23 cellular contexts compared by ENCODE assay signal in the genomic region with DNA sequence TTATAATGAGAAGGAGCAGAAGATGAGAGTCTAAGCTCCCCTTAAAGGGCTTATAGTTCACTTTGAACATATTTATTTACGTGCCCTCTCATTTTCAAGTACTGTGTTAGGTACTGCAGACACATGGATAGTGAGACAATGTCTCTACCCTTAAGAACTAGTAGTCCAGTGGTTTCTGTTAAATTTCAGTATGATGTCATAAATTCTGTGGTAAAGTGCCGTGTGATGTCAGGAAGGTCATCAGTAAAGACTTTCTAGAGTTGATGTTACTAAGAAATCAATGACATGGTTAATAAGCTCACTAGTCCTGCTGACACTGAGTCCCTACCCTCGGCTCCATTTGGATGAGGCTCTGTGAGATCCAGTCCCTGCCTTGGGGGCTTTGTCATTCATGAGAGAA.
"Had no signal": no experiment of that assay in that cellular context is flagged by ENCODE, and none has a peak within 500 bp of the region (broad histone marks: within the 10 kb centered on the region; RNA-seq: fewer than 3 reads in every experiment).

No MANE protein-coding gene starts in this region.

- H3K4me3 Mint-ChIP-seq: activated naive CD4-positive, alpha-beta T cell treated with anti-CD3 and anti-CD28 coated beads for 36 hours; activated naive CD8-positive, alpha-beta T cell treated with anti-CD3 and anti-CD28 coated beads for 36 hours; natural killer cell had no signal

- H3K27me3 Mint-ChIP-seq: activated naive CD8-positive, alpha-beta T cell treated with anti-CD3 and anti-CD28 coated beads for 36 hours had no signal

- DNase-seq: activated CD4-positive, alpha-beta T cell treated with anti-CD3 and anti-CD28 coated beads for 4 hours; activated CD4-positive, alpha-beta T cell treated with anti-CD3 and anti-CD28 coated beads, Interleukin-2, amount 50 U/mL, for 4 hours; activated effector memory CD4-positive, alpha-beta T cell treated with anti-CD3 and anti-CD28 coated beads, Interleukin-2, amount 50 U/mL, for 16 hours; activated naive CD4-positive, alpha-beta T cell treated with anti-CD3 and anti-CD28 coated beads for 36 hours; activated naive CD8-positive, alpha-beta T cell treated with anti-CD3 and anti-CD28 coated beads for 36 hours; adrenal gland; aorta; body of pancreas; cerebellar nuclear complex; colonic mucosa; effector CD8-positive, alpha-beta T cell; esophagus squamous epithelium; foreskin melanocyte; kidney glomerular epithelial cell; lower lobe of right lung; mesenchymal stem cell; natural killer cell; posterior cingulate gyrus; stimulated activated CD4-positive, alpha-beta T cell treated with anti-CD3 and anti-CD28 coated beads, Interleukin-12 subunit alpha, Interleukin-12 subunit beta, amount 100 ng/mL, for 4 hours; stimulated activated CD4-positive, alpha-beta T cell treated with anti-CD3 and anti-CD28 coated beads, Interleukin-4, amount 100 ng/mL, for 1 hour had no signal

- H3K4me1 ChIP-seq: colonic mucosa, lower lobe of right lung had no signal

- H3K9me3 ChIP-seq: adrenal gland, body of pancreas, colonic mucosa, esophagus squamous epithelium, lower lobe of right lung, tibial nerve had no signal

- H3K4me3 ChIP-seq: adrenal gland, body of pancreas, cardiac muscle cell, colonic mucosa, esophagus squamous epithelium, lower lobe of right lung, skin epidermis, tibial nerve had no signal

- ATAC-seq: body of pancreas, lower lobe of right lung, natural killer cell had no signal

- H3K36me3 Mint-ChIP-seq: natural killer cell had no signal

- H3K9me3 Mint-ChIP-seq: activated naive CD4-positive, alpha-beta T cell treated with anti-CD3 and anti-CD28 coated beads for 36 hours; activated naive CD8-positive, alpha-beta T cell treated with anti-CD3 and anti-CD28 coated beads for 36 hours; natural killer cell had no signal

- H3K27me3 ChIP-seq: adrenal gland, body of pancreas, cardiac muscle cell, colonic mucosa, esophagus squamous epithelium, tibial nerve had no signal

- H3K27ac Mint-ChIP-seq: activated naive CD4-positive, alpha-beta T cell treated with anti-CD3 and anti-CD28 coated beads for 36 hours; activated naive CD8-positive, alpha-beta T cell treated with anti-CD3 and anti-CD28 coated beads for 36 hours; natural killer cell had no signal

- H3K36me3 ChIP-seq: adrenal gland, cardiac muscle cell, colonic mucosa, esophagus squamous epithelium, lower lobe of right lung, tibial nerve had no signal
